ENCODE assay signal across 2 cellular contexts in genomic region chr16:59179446-59180082, GRCh38.
TF ChIP-seq lines count a peak whose summit lies in the region.

No MANE protein-coding gene starts in this region.

TF ChIP-seq in IMR-90, 13 proteins besides CTCF, POLR2A, EP300 and RAD21:
- TF ChIP-seq NFE2L2 (IDR thresholded peaks at IDR 0.05; ENCODE audit: low read depth, low read length) (no peak), CEBPB (IDR thresholded peaks at IDR 0.05; ENCODE audit: low read depth, low read length) (no peak), USF2 (IDR thresholded peaks at IDR 0.05; ENCODE audit: low read depth, low read length) (no peak)

TF ChIP-seq in GM23338, 12 proteins besides CTCF, POLR2A, EP300 and RAD21:
- TF ChIP-seq NANOG (IDR thresholded peaks at IDR 0.05; ENCODE audit: borderline replicate concordance) (no peak), ZNF462 (CRISPR knock-in tag; IDR thresholded peaks at IDR 0.05) (no peak), CREB1 (CRISPR knock-in tag; IDR thresholded peaks at IDR 0.05; ENCODE audit: low read depth) (no peak), REST (IDR thresholded peaks at IDR 0.05; ENCODE audit: unreplicated experiment) (no peak), JUNB (IDR thresholded peaks at IDR 0.05; ENCODE audit: unreplicated experiment) (no peak), POLR2AphosphoS5 (IDR thresholded peaks at IDR 0.05; ENCODE audit: low read depth) (no peak), ZNF114 (CRISPR knock-in tag; IDR thresholded peaks at IDR 0.05) (no peak), EZH2 (IDR thresholded peaks at IDR 0.05; ENCODE audit: low read depth, unreplicated experiment) (no peak), STAT1 (IDR thresholded peaks at IDR 0.05; ENCODE audit: unreplicated experiment) (no peak), ZNF331 (CRISPR knock-in tag; IDR thresholded peaks at IDR 0.05; ENCODE audit: low read depth) (no peak), EZH2phosphoT487 (IDR thresholded peaks at IDR 0.05; ENCODE audit: unreplicated experiment) (no peak), ETS1 (IDR thresholded peaks at IDR 0.05) (no peak)
